24 cellular contexts compared by ENCODE assay signal in genomic region chr6:114181629-114182028, GRCh38.
A peak's percentile ranks its signal among the peaks of the same experiment; 100 is the strongest.
DNase-seq lines count a peak whose midpoint lies in the region; ATAC-seq, FAIRE-seq and TF ChIP-seq lines count a peak whose summit lies in the region.
"Had no signal": no experiment of that assay in that cellular context is flagged by ENCODE, and none has a peak within 500 bp of the region (broad histone marks: within the 10 kb centered on the region; RNA-seq: fewer than 3 reads in every experiment).

No MANE protein-coding gene starts in this region.

- H3K9ac ChIP-seq in liver (ENCODE audit: low read depth in 1 of 2, low read length in 2 of 2), result no peak overlapping the region
- no peak overlapping the region for H3K9ac ChIP-seq in HepG2 (ENCODE audit: insufficient read depth, low read depth, low read length)
- H3K9ac ChIP-seq: BLaER1 treated with 17β-estradiol and CSF1 and Interleukin-3, amounts not matched to agents 10 nM and 100 nM had no signal

- no peaks in the 10 kb centered on the region for H3K9me3 ChIP-seq in liver (ENCODE audit: control insufficient read depth in 4 of 4, low read length in 3 of 4)
- H3K9me3 ChIP-seq in HepG2 (ENCODE audit: low read length), result no peaks in the 10 kb centered on the region
- H3K9me3 ChIP-seq in tibial nerve, result no peaks in the 10 kb centered on the region
- H3K9me3 ChIP-seq: A549; BLaER1 treated with 17β-estradiol and CSF1 and Interleukin-3, amounts not matched to agents 10 nM and 100 nM had no signal

- no peak for TF ChIP-seq EP300 in HepG2 (IDR thresholded peaks at IDR 0.05; ENCODE audit: low read depth in 2 of 2, low read length in 2 of 2)
- no peak for TF ChIP-seq EP300 in HepG2 (CRISPR knock-in tag; IDR thresholded peaks at IDR 0.05; ENCODE audit: borderline replicate concordance)
- no peak for TF ChIP-seq EP300 in tibial nerve (IDR thresholded peaks at IDR 0.05)

- H3K79me2 ChIP-seq in HepG2 (ENCODE audit: insufficient read depth, low read length), result no peaks in the 10 kb centered on the region

- ATAC-seq in HepG2, result no peak
- no peak for ATAC-seq in GM18858 (IDR thresholded peaks at IDR 0.05; ENCODE audit: unreplicated experiment)
- ATAC-seq: A549; CD8-positive, alpha-beta T cell; GM12878 had no signal

- H3K4me1 ChIP-seq in liver (ENCODE audit: control insufficient read depth in 4 of 4, insufficient read depth in 4 of 4, low read length in 3 of 4) (no peaks in the 10 kb centered on the region), HepG2 (ENCODE audit: insufficient read depth, low read length) (peaks cover 37% of the 10 kb centered on the region), tibial nerve (peaks cover 0 to 10% (median 0%) of the 10 kb centered on the region in 4 donors)
- H3K4me1 ChIP-seq: A549 had no signal

- TF ChIP-seq RAD21 in liver (IDR thresholded peaks at IDR 0.05), result no peak
- TF ChIP-seq RAD21 in HepG2 (CRISPR knock-in tag; IDR thresholded peaks at IDR 0.05), result no peak

- H3K36me3 ChIP-seq in liver (ENCODE audit: control insufficient read depth in 4 of 4, insufficient read depth in 3 of 4, low read depth in 1 of 4, low read length in 3 of 4), result no peaks in the 10 kb centered on the region
- peaks cover 0 to 3% of the 10 kb centered on the region in 2 experiments; a peak in 2 of 5 replicates for H3K36me3 ChIP-seq in HepG2 (replicated peaks in 1 of 2; ENCODE audit: control insufficient read depth in 1 of 2, insufficient read depth in 2 of 2, low read length in 2 of 2)
- H3K36me3 ChIP-seq in tibial nerve, result no peaks in the 10 kb centered on the region
- H3K36me3 ChIP-seq: BLaER1 treated with 17β-estradiol and CSF1 and Interleukin-3, amounts not matched to agents 10 nM and 100 nM had no signal

- no peaks in the 10 kb centered on the region for H4K20me1 ChIP-seq in HepG2 (ENCODE audit: insufficient read depth, low read length)
- H4K20me1 ChIP-seq: BLaER1 treated with 17β-estradiol and CSF1 and Interleukin-3, amounts not matched to agents 10 nM and 100 nM had no signal

- H3K27ac ChIP-seq in liver (ENCODE audit: low read depth in 1 of 2, low read length in 2 of 2), result no peak overlapping the region
- no peak overlapping the region for H3K27ac ChIP-seq in HepG2 (ENCODE audit: extremely low read length, insufficient read depth, low read length)
- no peak overlapping the region for H3K27ac ChIP-seq in tibial nerve
- H3K27ac ChIP-seq: 22Rv1; A549; BLaER1 treated with 17β-estradiol and CSF1 and Interleukin-3, amounts not matched to agents 10 nM and 100 nM; C4-2B had no signal

- H2AFZ ChIP-seq in HepG2 (ENCODE audit: low read length), result no peak overlapping the region

- H3K4me3 ChIP-seq in liver (ENCODE audit: low read depth in 1 of 3, low read length in 3 of 3) (no peak overlapping the region), HepG2 (replicated peaks in 1 of 3; ENCODE audit: insufficient read depth in 1 of 3, low read depth in 2 of 3, low read length in 3 of 3) (no peak overlapping the region), tibial nerve (no peak overlapping the region)
- H3K4me3 ChIP-seq: A549; BLaER1 treated with 17β-estradiol and CSF1 and Interleukin-3, amounts not matched to agents 10 nM and 100 nM; GM12878 had no signal

- DNase-seq in HepG2 (ENCODE audit: low spot score) (no peak), SK-MEL-5 (ENCODE audit: low read depth, low spot score) (peak; percentile 49), tibial nerve (ENCODE audit: low spot score in 2 of 2) (no peak)
- DNase-seq: AML-193; CD4-positive, alpha-beta T cell; CD8-positive, alpha-beta T cell; COR-L47; DMS 273 treated with DMSO at 0.1 percent for 48 hours; DMS153; DMS53; DMS79; DND-41; EL; GDM1 had no signal

- no peak for TF ChIP-seq CTCF in liver (IDR thresholded peaks at IDR 0.05; ENCODE audit: low read depth, low read length, missing input control)
- no peak for TF ChIP-seq CTCF in HepG2 (CRISPR knock-in tag; IDR thresholded peaks at IDR 0.05)
- TF ChIP-seq CTCF in tibial nerve (IDR thresholded peaks at IDR 0.05), result no peak

- no peak for FAIRE-seq in HepG2 (lab: Jason Lieb, UNC)
- FAIRE-seq: A549, GM12878, GM12892, GM18507, GM19239 had no signal

- 81% methylated on average over 3 of the region's 3 CpGs for WGBS in liver
- 94% methylated on average over 3 of the region's 3 CpGs for WGBS in HepG2 (ENCODE audit: low lambda C conversion rate)
- WGBS in tibial nerve, 2 donors, result 39 to 44% methylated on average over 3 of the region's 3 CpGs

- POLR2A ChIA-PET in HepG2 (lab: Yijun Ruan, JAX), result no interaction called here

- intact Hi-C loops in HepG2 (cut with micrococcal nuclease; ENCODE audit: unreplicated experiment), result no loop called here

- no peak overlapping the region for H3K4me2 ChIP-seq in HepG2 (ENCODE audit: low read depth, low read length)
- H3K4me2 ChIP-seq: A549; BLaER1 treated with 17β-estradiol and CSF1 and Interleukin-3, amounts not matched to agents 10 nM and 100 nM had no signal

- in situ Hi-C loops in HepG2 (cut with HindIII; ENCODE audit: extremely low pct_ligation_motif_present, low pct_unique_long_range_greater_than_20kb), result no loop called here
- in situ Hi-C loops in SK-MEL-5 (cut with HindIII; ENCODE audit: low pct_unique_long_range_greater_than_20kb, low sequenced_read_pairs), result no loop called here

- no peaks in the 10 kb centered on the region for H3K27me3 ChIP-seq in liver (ENCODE audit: control insufficient read depth in 4 of 4, insufficient read depth in 4 of 4, low read length in 3 of 4)
- H3K27me3 ChIP-seq in HepG2 (ENCODE audit: control insufficient read depth in 1 of 2, insufficient read depth in 2 of 2, low read length in 2 of 2), result no peaks in the 10 kb centered on the region
- H3K27me3 ChIP-seq in tibial nerve, result no peaks in the 10 kb centered on the region
- H3K27me3 ChIP-seq: BLaER1 treated with 17β-estradiol and CSF1 and Interleukin-3, amounts not matched to agents 10 nM and 100 nM had no signal

- CTCF ChIA-PET in HepG2 (lab: Yijun Ruan, JAX; ENCODE audit: low intra/inter-chr PET ratio, low total read pairs), result no interaction called here

- TF ChIP-seq POLR2A in HepG2 (IDR thresholded peaks at IDR 0.05; ENCODE audit: insufficient read depth in 1 of 2, low read depth in 2 of 2, low read length in 2 of 2) (no peak), tibial nerve (IDR thresholded peaks at IDR 0.05) (no peak)

- BruUV-seq in HepG2 (replicated peaks; lab: Mats Ljungman, UMichigan), result no TSS peak

TF ChIP-seq in liver, 16 proteins besides CTCF, POLR2A, EP300 and RAD21:
- peak; percentile 19 for TF ChIP-seq NR2F2 (IDR thresholded peaks at IDR 0.05)
- TF ChIP-seq FOXA2 (IDR thresholded peaks at IDR 0.05), result no peak
- TF ChIP-seq JUND (IDR thresholded peaks at IDR 0.05), result no peak

TF ChIP-seq in HepG2, 621 proteins besides CTCF, POLR2A, EP300 and RAD21:
- TF ChIP-seq, protein P1, sequence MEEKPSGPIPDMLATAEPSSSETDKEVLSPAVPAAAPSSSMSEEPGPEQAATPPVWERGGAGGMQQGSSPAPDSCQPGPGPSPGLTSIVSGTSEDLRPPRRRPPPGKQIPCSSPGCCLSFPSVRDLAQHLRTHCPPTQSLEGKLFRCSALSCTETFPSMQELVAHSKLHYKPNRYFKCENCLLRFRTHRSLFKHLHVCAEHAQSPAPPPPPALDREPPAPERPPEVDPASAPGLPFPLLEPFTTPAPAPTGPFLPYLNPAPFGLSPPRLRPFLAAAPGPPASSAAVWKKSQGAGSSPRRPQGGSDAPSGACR (CRISPR knock-in tag; IDR thresholded peaks at IDR 0.05), result no peak
- TF ChIP-seq ZNF501 (CRISPR knock-in tag; IDR thresholded peaks at IDR 0.05), result no peak
